ENCODE assay signal across 22 cellular contexts in the genomic region with DNA sequence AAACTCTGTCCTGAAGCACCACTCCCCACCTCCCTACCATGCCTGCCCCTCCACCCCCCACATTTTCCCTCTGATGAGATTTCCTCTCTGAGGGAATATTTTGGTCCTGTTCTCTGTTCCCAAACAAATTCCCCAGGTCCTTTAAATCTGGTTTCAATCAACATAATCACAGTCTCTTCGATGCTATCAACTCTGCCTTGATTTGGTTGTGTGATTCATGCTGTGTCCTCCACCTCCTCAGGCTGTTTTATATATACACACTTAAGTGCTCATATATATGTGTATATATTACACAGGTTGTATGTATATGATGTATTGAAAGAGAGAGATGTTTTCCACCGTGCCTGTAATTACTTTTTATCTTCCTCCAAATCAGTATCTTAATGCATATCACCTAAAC. TPM values are rescaled to one million over a fixed set of nuclear protein-coding genes. Genes with fewer than 3 reads are reported as not detected.
A peak's percentile ranks its signal among the peaks of the same experiment; 100 is the strongest.
DNase-seq lines count a peak whose midpoint lies in the region; ATAC-seq and TF ChIP-seq lines count a peak whose summit lies in the region.
"Had no signal": no experiment of that assay in that cellular context is flagged by ENCODE, and none has a peak within 500 bp of the region (broad histone marks: within the 10 kb centered on the region; RNA-seq: fewer than 3 reads in every experiment).

No MANE protein-coding gene starts in this region.

- H3K4me3 ChIP-seq in adipocyte (ENCODE audit: low read length) (no peak overlapping the region), mesenchymal stem cell (ENCODE audit: insufficient read depth in 1 of 2, low read depth in 1 of 2, low read length in 2 of 2) (peak overlapping the region in 1 of 2 experiments; percentile 11)
- H3K4me3 ChIP-seq: BLaER1, SJCRH30 had no signal

- H4K8ac ChIP-seq in H9 (replicated peaks; ENCODE audit: insufficient read length, low read depth, low read length) = no peak overlapping the region
- no peak overlapping the region for H4K8ac ChIP-seq in mesenchymal stem cell (ENCODE audit: low read length)

- H3K14ac ChIP-seq in H9 (ENCODE audit: insufficient read depth, low read length) = 0 out of 2 replicates have a peak overlapping the region, but pooled peaks have one; percentile 68
- no peak overlapping the region for H3K14ac ChIP-seq in mesenchymal stem cell (ENCODE audit: low read length in 2 of 2)

- no peak overlapping the region for H4K5ac ChIP-seq in H9 (ENCODE audit: insufficient read length, low read depth, low read length)

- peaks cover 13% of the 10 kb centered on the region for H3K27me3 Mint-ChIP-seq in H9 (ENCODE audit: low read depth)
- peaks cover 30% of the 10 kb centered on the region for H3K27me3 Mint-ChIP-seq in stimulated activated memory B cell treated with anti-CD40 and anti-IgM and Interleukin-4, amounts not matched to agents 10 μg/mL and 1 μg/mL and 100 μg/mL, for 72 hours
- H3K27me3 Mint-ChIP-seq in activated CD8-positive, alpha-beta T cell treated with anti-CD3 and anti-CD28 coated beads for 36 hours = peaks cover 5% of the 10 kb centered on the region
- H3K27me3 Mint-ChIP-seq: CD4-positive, CD25-positive, alpha-beta regulatory T cell had no signal

- H2AFZ ChIP-seq in H9 (ENCODE audit: low read length) (no peak overlapping the region), mesenchymal stem cell (ENCODE audit: low read depth, low read length) (no peak overlapping the region)

- H3K79me1 ChIP-seq in H9 (ENCODE audit: insufficient read depth, low read depth, low read length, poor library complexity, severe bottlenecking) (no peaks in the 10 kb centered on the region), mesenchymal stem cell (replicated peaks; ENCODE audit: low read length, poor library complexity, severe bottlenecking) (no peaks in the 10 kb centered on the region)

- intact Hi-C loops in activated CD8-positive, alpha-beta T cell treated with anti-CD3 and anti-CD28 coated beads for 36 hours (cut with micrococcal nuclease) = no loop called here

- H3K4ac ChIP-seq in H9 (ENCODE audit: low read depth, low read length) (no peak overlapping the region), mesenchymal stem cell (ENCODE audit: low read depth in 1 of 2, low read length in 2 of 2) (no peak overlapping the region)

- no peak overlapping the region for H3K56ac ChIP-seq in H9 (ENCODE audit: insufficient read length, low read depth, low read length)

- H3K4me1 Mint-ChIP-seq in H9 = peaks cover 8 to 10% of the 10 kb centered on the region in 2 experiments
- no peaks in the 10 kb centered on the region for H3K4me1 Mint-ChIP-seq in stimulated activated memory B cell treated with anti-CD40 and anti-IgM and Interleukin-4, amounts not matched to agents 10 μg/mL and 1 μg/mL and 100 μg/mL, for 72 hours
- H3K4me1 Mint-ChIP-seq in activated CD8-positive, alpha-beta T cell treated with anti-CD3 and anti-CD28 coated beads for 36 hours (ENCODE audit: low read depth) = no peaks in the 10 kb centered on the region
- H3K4me1 Mint-ChIP-seq: CD4-positive, CD25-positive, alpha-beta regulatory T cell; IgD-negative memory B cell had no signal

- H4K20me1 ChIP-seq in H9 (ENCODE audit: control insufficient read depth, insufficient read depth, insufficient read length) = no peaks in the 10 kb centered on the region
- H4K20me1 ChIP-seq: BLaER1 had no signal

- H3K36me3 ChIP-seq in adipocyte (ENCODE audit: control insufficient read depth, insufficient read depth, low read length, severe bottlenecking) = no peaks in the 10 kb centered on the region
- no peaks in the 10 kb centered on the region for H3K36me3 ChIP-seq in mesenchymal stem cell (ENCODE audit: control insufficient read depth in 1 of 2, insufficient read depth in 2 of 2, low read depth in 1 of 2, low read length in 2 of 2)
- H3K36me3 ChIP-seq: BLaER1, SJCRH30 had no signal

- TF ChIP-seq CTCF in H9 (conservative IDR thresholded peaks at IDR 0.05) = no peak
- no peak for TF ChIP-seq CTCF in activated CD8-positive, alpha-beta T cell treated with anti-CD3 and anti-CD28 coated beads for 36 hours (IDR thresholded peaks at IDR 0.05)

- no peak overlapping the region for H3K18ac ChIP-seq in H9 (ENCODE audit: insufficient read length, low read depth, low read length)
- H3K18ac ChIP-seq in mesenchymal stem cell (ENCODE audit: low read depth in 1 of 2, low read length in 2 of 2) = no peak overlapping the region

- no peaks in the 10 kb centered on the region for H3K23me2 ChIP-seq in H9 (ENCODE audit: insufficient read length, low read depth, low read length, poor library complexity, severe bottlenecking)

- H3K27ac ChIP-seq in H9 (ENCODE audit: insufficient read length, low read depth, low read length) (no peak overlapping the region), mesenchymal stem cell (ENCODE audit: low read length, poor library complexity, severe bottlenecking) (no peak overlapping the region)
- H3K27ac ChIP-seq: BLaER1, KMS-11, SJCRH30 had no signal

- H3K4me1 ChIP-seq in H9 (ENCODE audit: insufficient read depth, low read length) (peaks cover 4% of the 10 kb centered on the region; the same call in 1 of the 2 replicates), adipocyte (ENCODE audit: control insufficient read depth, insufficient read depth, low read length) (no peaks in the 10 kb centered on the region), mesenchymal stem cell (ENCODE audit: control insufficient read depth, insufficient read depth, low read depth, low read length) (no peaks in the 10 kb centered on the region)
- H3K4me1 ChIP-seq: BLaER1, SJCRH30 had no signal

- H2AK5ac ChIP-seq in H9 (ENCODE audit: insufficient read length, low read length) (no peak overlapping the region), mesenchymal stem cell (ENCODE audit: low read length, severe bottlenecking) (no peak overlapping the region)

- H3K79me2 ChIP-seq in H9 (ENCODE audit: insufficient read depth, low read length) = no peaks in the 10 kb centered on the region

- ATAC-seq in GM21619 (IDR thresholded peaks at IDR 0.05; ENCODE audit: unreplicated experiment) = no peak
- ATAC-seq in stimulated activated memory B cell treated with anti-CD40 and anti-IgM and Interleukin-4, amounts not matched to agents 10 μg/mL and 1 μg/mL and 100 μg/mL, for 72 hours = no peak
- ATAC-seq in activated CD8-positive, alpha-beta T cell treated with anti-CD3 and anti-CD28 coated beads for 36 hours = no peak
- ATAC-seq: PC-3, Right ventricle myocardium inferior, SK-N-SH treated with all-trans-retinoic acid at 6 μM for 48 hours had no signal

- H3K27ac Mint-ChIP-seq in H9 = no peak overlapping the region; a peak in 1 of 7 replicates
- H3K27ac Mint-ChIP-seq in stimulated activated memory B cell treated with anti-CD40 and anti-IgM and Interleukin-4, amounts not matched to agents 10 μg/mL and 1 μg/mL and 100 μg/mL, for 72 hours = no peak overlapping the region
- H3K27ac Mint-ChIP-seq in activated CD8-positive, alpha-beta T cell treated with anti-CD3 and anti-CD28 coated beads for 36 hours = no peak overlapping the region
- H3K27ac Mint-ChIP-seq: CD4-positive, CD25-positive, alpha-beta regulatory T cell; IgD-negative memory B cell had no signal

- H3K27me3 ChIP-seq in H9 (ENCODE audit: insufficient read depth, low read length) (no peaks in the 10 kb centered on the region), adipocyte (replicated peaks; ENCODE audit: control insufficient read depth, insufficient read depth, low read length) (peaks cover 19% of the 10 kb centered on the region), mesenchymal stem cell (ENCODE audit: control insufficient read depth in 1 of 2, insufficient read depth in 1 of 2, low read length in 2 of 2) (peaks cover 13 to 16% of the 10 kb centered on the region in 2 experiments)
- H3K27me3 ChIP-seq: BLaER1, SJCRH30 had no signal

- H2BK120ac ChIP-seq in H9 (ENCODE audit: low read depth, low read length, poor library complexity, severe bottlenecking) (no peak overlapping the region), mesenchymal stem cell (ENCODE audit: low read depth, low read length) (no peak overlapping the region)

- H3K9ac ChIP-seq in H9 (ENCODE audit: extremely low read depth, insufficient read length, low read length) (no peak overlapping the region), adipocyte (ENCODE audit: low read length) (no peak overlapping the region), mesenchymal stem cell (ENCODE audit: low read length) (peak overlapping the region; percentile 12)
- H3K9ac ChIP-seq: BLaER1, KMS-11 had no signal

- H2BK5ac ChIP-seq in H9 (ENCODE audit: insufficient read length, low read length) (no peak overlapping the region), mesenchymal stem cell (ENCODE audit: low read depth, low read length, poor library complexity, severe bottlenecking) (no peak overlapping the region)

- CTCF ChIA-PET in activated CD8-positive, alpha-beta T cell treated with anti-CD3 and anti-CD28 coated beads for 36 hours (lab: Charles Lee) = no interaction called here

- no peak overlapping the region for H3K4me3 Mint-ChIP-seq in H9
- H3K4me3 Mint-ChIP-seq in stimulated activated memory B cell treated with anti-CD40 and anti-IgM and Interleukin-4, amounts not matched to agents 10 μg/mL and 1 μg/mL and 100 μg/mL, for 72 hours = no peak overlapping the region
- H3K4me3 Mint-ChIP-seq in activated CD8-positive, alpha-beta T cell treated with anti-CD3 and anti-CD28 coated beads for 36 hours = no peak overlapping the region
- H3K4me3 Mint-ChIP-seq: CD4-positive, CD25-positive, alpha-beta regulatory T cell; IgD-negative memory B cell had no signal

- no peaks in the 10 kb centered on the region for H3K36me3 Mint-ChIP-seq in H9 (ENCODE audit: insufficient read depth in 1 of 3, low read depth in 3 of 3)
- H3K36me3 Mint-ChIP-seq in stimulated activated memory B cell treated with anti-CD40 and anti-IgM and Interleukin-4, amounts not matched to agents 10 μg/mL and 1 μg/mL and 100 μg/mL, for 72 hours = no peaks in the 10 kb centered on the region
- no peaks in the 10 kb centered on the region for H3K36me3 Mint-ChIP-seq in activated CD8-positive, alpha-beta T cell treated with anti-CD3 and anti-CD28 coated beads for 36 hours (ENCODE audit: low read depth)
- H3K36me3 Mint-ChIP-seq: CD4-positive, CD25-positive, alpha-beta regulatory T cell had no signal

- no peaks in the 10 kb centered on the region for H3K9me3 ChIP-seq in H9 (ENCODE audit: control insufficient read depth, low read depth, low read length)
- no peaks in the 10 kb centered on the region for H3K9me3 ChIP-seq in adipocyte (ENCODE audit: control insufficient read depth, low read length)
- no peaks in the 10 kb centered on the region for H3K9me3 ChIP-seq in mesenchymal stem cell (ENCODE audit: control insufficient read depth, low read length)
- H3K9me3 ChIP-seq: BLaER1, SJCRH30 had no signal

- H4K91ac ChIP-seq in H9 (ENCODE audit: insufficient read length, low read depth, low read length) (no peak overlapping the region), mesenchymal stem cell (ENCODE audit: low read length) (no peak overlapping the region)

- no peak overlapping the region for H3K23ac ChIP-seq in H9 (ENCODE audit: insufficient read length, low read depth, low read length)
- H3K23ac ChIP-seq in mesenchymal stem cell (ENCODE audit: low read length in 2 of 2) = no peak overlapping the region

- H2BK20ac ChIP-seq in H9 (ENCODE audit: low read depth, low read length, poor library complexity, severe bottlenecking) = no peak overlapping the region

- DNase-seq in H9 (no peak), adipocyte (ENCODE audit: low read depth) (peak; percentile 67), mesenchymal stem cell (no peak)
- no peak for DNase-seq in stimulated activated naive CD4-positive, alpha-beta T cell (lab: John Stamatoyannopoulos, UW)
- no peak for DNase-seq in activated CD8-positive, alpha-beta T cell treated with anti-CD3 and anti-CD28 coated beads for 36 hours
- DNase-seq: CD4-positive, CD25-positive, alpha-beta regulatory T cell; GDM1; MM.1S; NCI-H2029; NCI-H446; NCI-H524 treated with DMSO at 0.1 percent for 48 hours; NCI-H774; PC-3; SJCRH30 had no signal

- no peak overlapping the region for H2BK15ac ChIP-seq in H9 (ENCODE audit: low read depth, low read length)
- H2BK15ac ChIP-seq in mesenchymal stem cell (ENCODE audit: low read depth, poor library complexity, severe bottlenecking) = no peak overlapping the region

- no peaks in the 10 kb centered on the region for H3K9me3 Mint-ChIP-seq in H9
- H3K9me3 Mint-ChIP-seq in stimulated activated memory B cell treated with anti-CD40 and anti-IgM and Interleukin-4, amounts not matched to agents 10 μg/mL and 1 μg/mL and 100 μg/mL, for 72 hours = no peaks in the 10 kb centered on the region
- H3K9me3 Mint-ChIP-seq in activated CD8-positive, alpha-beta T cell treated with anti-CD3 and anti-CD28 coated beads for 36 hours = no peaks in the 10 kb centered on the region
- H3K9me3 Mint-ChIP-seq: IgD-negative memory B cell had no signal

- POLR2A ChIA-PET in activated CD8-positive, alpha-beta T cell treated with anti-CD3 and anti-CD28 coated beads for 36 hours (lab: Charles Lee) = interaction anchor here (0.9 kb wide), 1 partner anchor 19 kb away, joined by 3 read pairs; no protein-coding TSS in a partner anchor

- H2BK12ac ChIP-seq in H9 (ENCODE audit: insufficient read length, low read depth, low read length) (no peak overlapping the region), mesenchymal stem cell (ENCODE audit: low read length in 2 of 2) (no peak overlapping the region)

- H3K4me2 ChIP-seq in H9 (ENCODE audit: insufficient read depth, insufficient read length, low read length) = no peak overlapping the region
- H3K4me2 ChIP-seq in mesenchymal stem cell (ENCODE audit: low read length, poor library complexity, severe bottlenecking) = no peak overlapping the region
- H3K4me2 ChIP-seq: BLaER1, KMS-11 had no signal

- no peak overlapping the region for H3T11ph ChIP-seq in H9 (ENCODE audit: low read length)

- WGBS in H9 (ENCODE audit: extremely low coverage, insufficient read length, low lambda C conversion rate) = no CpG with 5 or more reads among the region's 2 CpGs
- WGBS in mesenchymal stem cell = no CpG with 5 or more reads among the region's 2 CpGs

RNA-seq across cellular contexts. Expression of a gene that starts 36.0 kb away (rescaled TPM):
- 0.48 TPM in 2 replicates for total RNA-seq in H9 (2021)
- 7.4 TPM for polyA plus RNA-seq in mesenchymal stem cell (2013, experiment 1 of 2)
- polyA plus RNA-seq in mesenchymal stem cell (2013, experiment 2 of 2) = 7.6 TPM
- total RNA-seq in activated CD8-positive, alpha-beta T cell treated with anti-CD3 and anti-CD28 coated beads for 36 hours = not detected
- total RNA-seq: A673; CD4-positive, CD25-positive, alpha-beta regulatory T cell; PC-3 had no signal
- polyA plus RNA-seq: CD4-positive, CD25-positive, alpha-beta regulatory T cell; IgD-negative memory B cell had no signal
